Comparison of ENCODE assay signal across 17 cellular contexts in the genomic region with DNA sequence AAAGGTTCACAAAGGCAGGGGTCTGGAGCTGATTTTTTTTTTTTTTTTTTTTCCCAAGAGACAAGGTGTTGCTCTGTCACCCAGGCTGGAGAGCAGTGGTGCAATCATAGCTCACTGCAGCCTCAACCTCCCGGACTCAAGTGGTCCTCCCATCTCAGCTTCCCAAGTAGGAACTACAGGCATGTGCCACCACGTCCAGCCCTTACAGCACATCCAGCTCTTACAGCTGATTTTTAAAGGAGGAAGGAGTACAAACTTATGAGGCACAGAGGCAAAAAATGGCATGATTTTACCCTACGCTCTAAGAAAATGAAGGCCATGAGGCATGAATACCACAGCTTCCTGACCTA. TPM values are rescaled to one million over a fixed set of nuclear protein-coding genes. Genes with fewer than 3 reads are reported as not detected.
DNase-seq lines count a peak whose midpoint lies in the region; ATAC-seq, FAIRE-seq and TF ChIP-seq lines count a peak whose summit lies in the region.
"Had no signal": no experiment of that assay in that cellular context is flagged by ENCODE, and none has a peak within 500 bp of the region (broad histone marks: within the 10 kb centered on the region; RNA-seq: fewer than 3 reads in every experiment).

No MANE protein-coding gene starts in this region.

- H3K36me3 ChIP-seq in HepG2 (replicated peaks in 1 of 2; ENCODE audit: control insufficient read depth in 1 of 2, insufficient read depth in 2 of 2, low read length in 2 of 2) (no peaks in the 10 kb centered on the region), right lobe of liver (no peaks in the 10 kb centered on the region), iPS-20b (ENCODE audit: insufficient read depth, low read depth, low read length) (peaks cover 39% of the 10 kb centered on the region)

- peaks cover 30% of the 10 kb centered on the region for H3K36me3 Mint-ChIP-seq in WTC11
- H3K36me3 Mint-ChIP-seq in activated CD8-positive, alpha-beta T cell treated with anti-CD3 and anti-CD28 coated beads for 36 hours (ENCODE audit: low read depth): peaks cover 45% of the 10 kb centered on the region

- BruUV-seq in HepG2 (replicated peaks; lab: Mats Ljungman, UMichigan): no TSS peak

- TF ChIP-seq EP300 in HepG2 (IDR thresholded peaks at IDR 0.05; ENCODE audit: low read depth in 2 of 2, low read length in 2 of 2) (no peak), HepG2 (CRISPR knock-in tag; IDR thresholded peaks at IDR 0.05; ENCODE audit: borderline replicate concordance) (no peak)

- peaks cover 73% of the 10 kb centered on the region for H3K4me1 Mint-ChIP-seq in WTC11
- H3K4me1 Mint-ChIP-seq in activated CD8-positive, alpha-beta T cell treated with anti-CD3 and anti-CD28 coated beads for 36 hours (ENCODE audit: low read depth): peaks cover 31% of the 10 kb centered on the region

- peak overlapping the region; percentile 100 for H3K27ac Mint-ChIP-seq in WTC11
- H3K27ac Mint-ChIP-seq in activated CD8-positive, alpha-beta T cell treated with anti-CD3 and anti-CD28 coated beads for 36 hours: no peak overlapping the region

- TF ChIP-seq POLR2A in HepG2 (IDR thresholded peaks at IDR 0.05; ENCODE audit: insufficient read depth in 1 of 2, low read depth in 2 of 2, low read length in 2 of 2) (no peak), right lobe of liver (IDR thresholded peaks at IDR 0.05) (no peak)

- no peak for TF ChIP-seq RAD21 in HepG2 (CRISPR knock-in tag; IDR thresholded peaks at IDR 0.05)

- peaks cover 79% of the 10 kb centered on the region for H3K4me1 ChIP-seq in HepG2 (ENCODE audit: insufficient read depth, low read length)
- peaks cover 0 to 33% (median 8%) of the 10 kb centered on the region in 4 donors for H3K4me1 ChIP-seq in right lobe of liver
- H3K4me1 ChIP-seq in iPS-20b (ENCODE audit: insufficient read depth, low read length): peaks cover 28% of the 10 kb centered on the region

- H3K9me3 ChIP-seq in HepG2 (ENCODE audit: low read length): no peaks in the 10 kb centered on the region
- H3K9me3 ChIP-seq in right lobe of liver: no peaks in the 10 kb centered on the region
- no peaks in the 10 kb centered on the region for H3K9me3 ChIP-seq in iPS-20b (ENCODE audit: insufficient read depth, low read depth, low read length)
- H3K9me3 ChIP-seq: mucosa of descending colon had no signal

- H3K79me2 ChIP-seq in HepG2 (ENCODE audit: insufficient read depth, low read length): no peaks in the 10 kb centered on the region

- peak overlapping the region; percentile 16 for H3K4me3 Mint-ChIP-seq in WTC11
- no peak overlapping the region for H3K4me3 Mint-ChIP-seq in activated CD8-positive, alpha-beta T cell treated with anti-CD3 and anti-CD28 coated beads for 36 hours

- 86% methylated on average over 3 of the region's 3 CpGs for WGBS in HepG2 (ENCODE audit: low lambda C conversion rate)
- WGBS in right lobe of liver (ENCODE audit: insufficient coverage, low coverage, low lambda C conversion rate, missing lambda C conversion rate): 88% methylated on average over 3 of the region's 3 CpGs

- no peaks in the 10 kb centered on the region for H3K9me3 Mint-ChIP-seq in WTC11
- no peaks in the 10 kb centered on the region for H3K9me3 Mint-ChIP-seq in activated CD8-positive, alpha-beta T cell treated with anti-CD3 and anti-CD28 coated beads for 36 hours

- no peak overlapping the region for H3K9ac ChIP-seq in HepG2 (ENCODE audit: insufficient read depth, low read depth, low read length)
- peak overlapping the region; percentile 46; the same call in 1 of the 2 replicates for H3K9ac ChIP-seq in iPS-20b (ENCODE audit: low read depth, low read length)

- ATAC-seq in HepG2 (no peak), right lobe of liver (no peak), WTC11 (no peak)
- ATAC-seq in activated CD8-positive, alpha-beta T cell treated with anti-CD3 and anti-CD28 coated beads for 36 hours: no peak
- ATAC-seq: esophagus mucosa; mucosa of descending colon; stimulated activated naive CD8-positive, alpha-beta T cell treated with anti-CD3 and anti-CD28 coated beads, Interleukin-15, Interleukin-2, amounts not matched to agents 100 U/mL and 50 U/mL, for 24 hours had no signal

- POLR2A ChIA-PET in HepG2 (lab: Yijun Ruan, JAX) (interaction anchor here (0.7 to 4.1 kb wide), 3 partner anchors 10 to 627 kb away, joined by 3 to 22 read pairs (median 18); partner anchors contain the start of gene KCMF1), WTC11 (lab: Charles Lee) (interaction anchor here (0.6 to 5.8 kb wide), 2 partner anchors 10 to 360 kb away, joined by 3 to 90 read pairs; partner anchors contain the start of gene KCMF1)
- POLR2A ChIA-PET in activated CD8-positive, alpha-beta T cell treated with anti-CD3 and anti-CD28 coated beads for 36 hours (lab: Charles Lee): interaction anchor here (1.0 to 2.5 kb wide), 3 partner anchors 9 to 20 kb away, joined by 5 to 7 read pairs (median 5); no protein-coding TSS in a partner anchor

- no peak overlapping the region for H3K4me2 ChIP-seq in HepG2 (ENCODE audit: low read depth, low read length)

- FAIRE-seq in HepG2 (lab: Jason Lieb, UNC): no peak

- H3K4me3 ChIP-seq in HepG2 (replicated peaks in 1 of 3; ENCODE audit: insufficient read depth in 1 of 3, low read depth in 2 of 3, low read length in 3 of 3) (no peak overlapping the region), right lobe of liver (no peak overlapping the region), iPS-20b (ENCODE audit: low read length) (no peak overlapping the region)
- H3K4me3 ChIP-seq: mucosa of descending colon had no signal

- TF ChIP-seq CTCF in HepG2 (CRISPR knock-in tag; IDR thresholded peaks at IDR 0.05): no peak
- TF ChIP-seq CTCF in right lobe of liver (IDR thresholded peaks at IDR 0.05): no peak
- no peak for TF ChIP-seq CTCF in WTC11 (IDR thresholded peaks at IDR 0.05)
- no peak for TF ChIP-seq CTCF in activated CD8-positive, alpha-beta T cell treated with anti-CD3 and anti-CD28 coated beads for 36 hours (IDR thresholded peaks at IDR 0.05)

- H3K27me3 Mint-ChIP-seq in WTC11 (ENCODE audit: low read depth): no peaks in the 10 kb centered on the region
- H3K27me3 Mint-ChIP-seq in activated CD8-positive, alpha-beta T cell treated with anti-CD3 and anti-CD28 coated beads for 36 hours: no peaks in the 10 kb centered on the region

- intact Hi-C loops in HepG2 (cut with micrococcal nuclease; ENCODE audit: unreplicated experiment): no loop called here
- intact Hi-C loops in right lobe of liver (cut with DNase I): no loop called here
- intact Hi-C loops in activated CD8-positive, alpha-beta T cell treated with anti-CD3 and anti-CD28 coated beads for 36 hours (cut with micrococcal nuclease): no loop called here
- intact Hi-C loops in posterior vena cava (cut with DNase I): no loop called here

- no peaks in the 10 kb centered on the region for H4K20me1 ChIP-seq in HepG2 (ENCODE audit: insufficient read depth, low read length)

- CTCF ChIA-PET in HepG2 (lab: Yijun Ruan, JAX; ENCODE audit: low intra/inter-chr PET ratio, low total read pairs): no interaction called here
- CTCF ChIA-PET in WTC11 (lab: Charles Lee): interaction anchor here (0.7 to 5.6 kb wide), 4 partner anchors 11 to 55 kb away, joined by 3 to 67 read pairs (median 6); no protein-coding TSS in a partner anchor
- CTCF ChIA-PET in activated CD8-positive, alpha-beta T cell treated with anti-CD3 and anti-CD28 coated beads for 36 hours (lab: Charles Lee): interaction anchor here (0.7 to 2.0 kb wide), 3 partner anchors 13 to 260 kb away, joined by 3 to 5 read pairs (median 3); no protein-coding TSS in a partner anchor

- no peak for DNase-seq in HepG2 (ENCODE audit: low spot score)
- no peak for DNase-seq in right lobe of liver
- DNase-seq in WTC11 (ENCODE audit: low spot score): no peak
- no peak for DNase-seq in LoVo (ENCODE audit: low spot score)
- DNase-seq in NCI-H524 (lab: John Stamatoyannopoulos, UW): no peak
- no peak for DNase-seq in activated CD8-positive, alpha-beta T cell treated with anti-CD3 and anti-CD28 coated beads for 36 hours
- no peak for DNase-seq in posterior vena cava (ENCODE audit: low spot score)
- DNase-seq: activated gamma-delta T cell treated with Interleukin-2 at 50 U/mL for 16 hours; Calu3; cortex of kidney; head of caudate nucleus; mucosa of descending colon; NCI-H187 treated with DMSO at 0.1 percent for 48 hours; occipital lobe; stimulated activated naive CD8-positive, alpha-beta T cell treated with anti-CD3 and anti-CD28 coated beads, Interleukin-15, Interleukin-2, amounts not matched to agents 100 U/mL and 50 U/mL, for 24 hours had no signal

- in situ Hi-C loops in HepG2 (cut with HindIII; ENCODE audit: extremely low pct_ligation_motif_present, low pct_unique_long_range_greater_than_20kb): no loop called here

- H3K27ac ChIP-seq in HepG2 (ENCODE audit: extremely low read length, insufficient read depth, low read length): peak overlapping the region; percentile 9
- H3K27ac ChIP-seq in right lobe of liver: no peak overlapping the region
- H3K27ac ChIP-seq in iPS-20b (ENCODE audit: low read length): peak overlapping the region; percentile 26

- H3K27me3 ChIP-seq in HepG2 (ENCODE audit: control insufficient read depth in 1 of 2, insufficient read depth in 2 of 2, low read length in 2 of 2) (no peaks in the 10 kb centered on the region), right lobe of liver (no peaks in the 10 kb centered on the region), iPS-20b (ENCODE audit: insufficient read depth, low read length) (no peaks in the 10 kb centered on the region)

- no peak overlapping the region for H2AFZ ChIP-seq in HepG2 (ENCODE audit: low read length)

RNA-seq across cellular contexts. Expression of gene KCMF1, which starts 10.8 kb away (rescaled TPM):
- total RNA-seq in HepG2 (2016; rRNA removed; fragmentation: Illumina TruSeq; extraction: Trizol): 62.1 and 64.6 TPM in 2 replicates
- 70.3 and 83.0 TPM in 2 replicates for total RNA-seq in HepG2 (2016; cell fraction: cytosol; rRNA removed; fragmentation: Illumina TruSeq; extraction: Trizol; ENCODE audit: low read depth)
- total RNA-seq in HepG2 (2016; cell fraction: insoluble cytoplasmic fraction; rRNA removed; fragmentation: Illumina TruSeq; extraction: Trizol): 58.7 and 60.0 TPM in 2 replicates
- total RNA-seq in HepG2 (2016; cell fraction: membrane; rRNA removed; fragmentation: Illumina TruSeq; extraction: Trizol): 130 and 138 TPM in 2 replicates
- 26.8 and 30.5 TPM in 2 replicates for total RNA-seq in HepG2 (2016; cell fraction: nucleus; rRNA removed; fragmentation: Illumina TruSeq; extraction: Trizol)
- polyA plus RNA-seq in HepG2 (2011; rRNA removed): 84.0 and 116 TPM in 2 replicates
- polyA plus RNA-seq in HepG2 (2011; cell fraction: cytosol; rRNA removed): 56.6 and 82.6 TPM in 2 replicates
- polyA plus RNA-seq in HepG2 (2011; cell fraction: nucleus; rRNA removed): 32.2 and 32.7 TPM in 2 replicates
- polyA plus RNA-seq in HepG2 (2012): 88.5 and 102 TPM in 2 replicates
- polyA plus RNA-seq in HepG2 (2016; cell fraction: cytosol; fragmentation: Illumina TruSeq; extraction: Trizol; ENCODE audit: low read depth): 102 and 116 TPM in 2 replicates
- 68.3 and 73.2 TPM in 2 replicates for polyA plus RNA-seq in HepG2 (2016; cell fraction: insoluble cytoplasmic fraction; fragmentation: Illumina TruSeq; extraction: Trizol; ENCODE audit: low read depth)
- polyA plus RNA-seq in HepG2 (2016; cell fraction: membrane; fragmentation: Illumina TruSeq; extraction: Trizol; ENCODE audit: low read depth): 124 and 125 TPM in 2 replicates
- polyA plus RNA-seq in HepG2 (2016; cell fraction: nucleus; fragmentation: Illumina TruSeq; extraction: Trizol; ENCODE audit: insufficient read depth, low read depth): 42.2 and 45.3 TPM in 2 replicates
- 60.2 and 78.6 TPM in 2 replicates for polyA minus RNA-seq in HepG2 (2011; rRNA and poly(A)+ RNA removed; ENCODE audit: low replicate concordance)
- polyA minus RNA-seq in HepG2 (2011; cell fraction: cytosol; rRNA and poly(A)+ RNA removed): 66.3 and 77.2 TPM in 2 replicates
- polyA minus RNA-seq in HepG2 (2011; cell fraction: nucleus; rRNA and poly(A)+ RNA removed): 32.3 and 45.8 TPM in 2 replicates
- 10 to 100 TPM; 28.6 to 45.3 (median 35.4) TPM for total RNA-seq in right lobe of liver
- 114 to 118 TPM (median 117 TPM) in 3 replicates for total RNA-seq in WTC11 (2021)
- total RNA-seq in activated CD8-positive, alpha-beta T cell treated with anti-CD3 and anti-CD28 coated beads for 36 hours: 100 to 1,000 TPM; 101 to 105 TPM
- 10 to 100 TPM; 56.9 to 73.4 TPM for total RNA-seq in posterior vena cava

RNA-seq across cellular contexts. Expression of gene TMSB10, which starts 54.7 kb away (rescaled TPM):
- total RNA-seq in HepG2 (2016; rRNA removed; fragmentation: Illumina TruSeq; extraction: Trizol): 708 and 754 TPM in 2 replicates
- total RNA-seq in HepG2 (2016; cell fraction: cytosol; rRNA removed; fragmentation: Illumina TruSeq; extraction: Trizol; ENCODE audit: low read depth): 577 and 682 TPM in 2 replicates
- total RNA-seq in HepG2 (2016; cell fraction: insoluble cytoplasmic fraction; rRNA removed; fragmentation: Illumina TruSeq; extraction: Trizol): 702 and 711 TPM in 2 replicates
- 753 and 798 TPM in 2 replicates for total RNA-seq in HepG2 (2016; cell fraction: membrane; rRNA removed; fragmentation: Illumina TruSeq; extraction: Trizol)
- 206 and 246 TPM in 2 replicates for total RNA-seq in HepG2 (2016; cell fraction: nucleus; rRNA removed; fragmentation: Illumina TruSeq; extraction: Trizol)
- polyA plus RNA-seq in HepG2 (2011; rRNA removed): 528 and 665 TPM in 2 replicates
- polyA plus RNA-seq in HepG2 (2011; cell fraction: cytosol; rRNA removed): 1,060 and 1,065 TPM in 2 replicates
- polyA plus RNA-seq in HepG2 (2011; cell fraction: nucleus; rRNA removed): 311 and 445 TPM in 2 replicates
- polyA plus RNA-seq in HepG2 (2012): 917 and 1,099 TPM in 2 replicates
- polyA plus RNA-seq in HepG2 (2016; cell fraction: cytosol; fragmentation: Illumina TruSeq; extraction: Trizol; ENCODE audit: low read depth): 700 and 865 TPM in 2 replicates
- polyA plus RNA-seq in HepG2 (2016; cell fraction: insoluble cytoplasmic fraction; fragmentation: Illumina TruSeq; extraction: Trizol; ENCODE audit: low read depth): 669 and 773 TPM in 2 replicates
- polyA plus RNA-seq in HepG2 (2016; cell fraction: membrane; fragmentation: Illumina TruSeq; extraction: Trizol; ENCODE audit: low read depth): 819 and 872 TPM in 2 replicates
- polyA plus RNA-seq in HepG2 (2016; cell fraction: nucleus; fragmentation: Illumina TruSeq; extraction: Trizol; ENCODE audit: insufficient read depth, low read depth): 429 and 431 TPM in 2 replicates
- 67.4 and 236 TPM in 2 replicates for polyA minus RNA-seq in HepG2 (2011; rRNA and poly(A)+ RNA removed; ENCODE audit: low replicate concordance)
- polyA minus RNA-seq in HepG2 (2011; cell fraction: cytosol; rRNA and poly(A)+ RNA removed): 123 and 157 TPM in 2 replicates
- 35.6 and 38.8 TPM in 2 replicates for polyA minus RNA-seq in HepG2 (2011; cell fraction: nucleus; rRNA and poly(A)+ RNA removed)
- 100 to 1,000 TPM in 5 of 6 experiments, 10 to 100 TPM in 1; 77.3 to 814 (median 270) TPM for total RNA-seq in right lobe of liver
- total RNA-seq in WTC11 (2021): 869 to 943 TPM (median 911 TPM) in 3 replicates
- 1,000 to 10,000 TPM; 2,035 to 2,060 TPM for total RNA-seq in activated CD8-positive, alpha-beta T cell treated with anti-CD3 and anti-CD28 coated beads for 36 hours
- 1,000 to 10,000 TPM; 1,249 to 1,274 TPM for total RNA-seq in posterior vena cava

Comparison
In these comparisons a context has a peak if more than half of its experiments do, and no peak if none do; other contexts are left out.
1. H3K27ac ChIP-seq: peak in HepG2 (single experiment) and iPS-20b (single experiment); none in right lobe of liver (0 of 3).
2. Of the 50 proteins assayed by ChIP-seq in both HepG2 and WTC11: peak only in HepG2: none; only in WTC11: none; in both: ZNF263; in neither: 49.